ENCODE assay signal across 13 cellular contexts in genomic region chr5:177338251-177339106, GRCh38.
"Had no signal": no experiment of that assay in that cellular context is flagged by ENCODE, and none has a peak within 500 bp of the region (broad histone marks: within the 10 kb centered on the region; RNA-seq: fewer than 3 reads in every experiment).

No MANE protein-coding gene starts in this region.

- H3K4me3 Mint-ChIP-seq: activated naive CD4-positive, alpha-beta T cell treated with anti-CD3 and anti-CD28 coated beads, Interleukin-2, amount 10 ng/mL, durations not matched to agents 7 days and 5 days; dendritic cell treated with granulocyte-macrophage colony-stimulating factor and Interleukin-4, amounts not matched to agents 40 ng/mL and 50 ng/mL, for 4 days; stimulated activated memory B cell treated with anti-CD40 and anti-IgM and Interleukin-4, amounts not matched to agents 10 μg/mL and 1 μg/mL and 100 μg/mL, for 72 hours had no signal

- H3K27ac ChIP-seq: hepatocyte, tibial artery, vagina had no signal

- H3K4me3 ChIP-seq: hepatocyte, lung, smooth muscle cell, tibial artery, vagina had no signal

- H3K27ac Mint-ChIP-seq: activated naive CD4-positive, alpha-beta T cell treated with anti-CD3 and anti-CD28 coated beads, Interleukin-2, amount 10 ng/mL, durations not matched to agents 7 days and 5 days; dendritic cell treated with granulocyte-macrophage colony-stimulating factor and Interleukin-4, amounts not matched to agents 40 ng/mL and 50 ng/mL, for 4 days; progenitor cell of endocrine pancreas; stimulated activated memory B cell treated with anti-CD40 and anti-IgM and Interleukin-4, amounts not matched to agents 10 μg/mL and 1 μg/mL and 100 μg/mL, for 72 hours had no signal

- DNase-seq: activated CD4-positive, alpha-beta T cell treated with anti-CD3 and anti-CD28 coated beads, Interleukin-2, amount 50 U/mL, for 4 hours; activated naive CD4-positive, alpha-beta T cell treated with anti-CD3 and anti-CD28 coated beads, Interleukin-2, amount 10 ng/mL, durations not matched to agents 7 days and 5 days; erythroblast; midbrain; tibial artery had no signal

- H3K27me3 Mint-ChIP-seq: activated naive CD4-positive, alpha-beta T cell treated with anti-CD3 and anti-CD28 coated beads, Interleukin-2, amount 10 ng/mL, durations not matched to agents 7 days and 5 days; dendritic cell treated with granulocyte-macrophage colony-stimulating factor and Interleukin-4, amounts not matched to agents 40 ng/mL and 50 ng/mL, for 4 days; progenitor cell of endocrine pancreas; stimulated activated memory B cell treated with anti-CD40 and anti-IgM and Interleukin-4, amounts not matched to agents 10 μg/mL and 1 μg/mL and 100 μg/mL, for 72 hours had no signal

- H3K27me3 ChIP-seq: hepatocyte, tibial artery, vagina had no signal

- H3K9me3 ChIP-seq: tibial artery, vagina had no signal

- H3K9me3 Mint-ChIP-seq: dendritic cell treated with granulocyte-macrophage colony-stimulating factor and Interleukin-4, amounts not matched to agents 40 ng/mL and 50 ng/mL, for 4 days; stimulated activated memory B cell treated with anti-CD40 and anti-IgM and Interleukin-4, amounts not matched to agents 10 μg/mL and 1 μg/mL and 100 μg/mL, for 72 hours had no signal

- ATAC-seq: activated CD4-positive, CD25-positive, alpha-beta regulatory T cell treated with anti-CD3 and anti-CD28 coated beads, Interleukin-2, amount 50 U/mL, for 24 hours; stimulated activated memory B cell treated with anti-CD40 and anti-IgM and Interleukin-4, amounts not matched to agents 10 μg/mL and 1 μg/mL and 100 μg/mL, for 72 hours had no signal
